In the genomic region with DNA sequence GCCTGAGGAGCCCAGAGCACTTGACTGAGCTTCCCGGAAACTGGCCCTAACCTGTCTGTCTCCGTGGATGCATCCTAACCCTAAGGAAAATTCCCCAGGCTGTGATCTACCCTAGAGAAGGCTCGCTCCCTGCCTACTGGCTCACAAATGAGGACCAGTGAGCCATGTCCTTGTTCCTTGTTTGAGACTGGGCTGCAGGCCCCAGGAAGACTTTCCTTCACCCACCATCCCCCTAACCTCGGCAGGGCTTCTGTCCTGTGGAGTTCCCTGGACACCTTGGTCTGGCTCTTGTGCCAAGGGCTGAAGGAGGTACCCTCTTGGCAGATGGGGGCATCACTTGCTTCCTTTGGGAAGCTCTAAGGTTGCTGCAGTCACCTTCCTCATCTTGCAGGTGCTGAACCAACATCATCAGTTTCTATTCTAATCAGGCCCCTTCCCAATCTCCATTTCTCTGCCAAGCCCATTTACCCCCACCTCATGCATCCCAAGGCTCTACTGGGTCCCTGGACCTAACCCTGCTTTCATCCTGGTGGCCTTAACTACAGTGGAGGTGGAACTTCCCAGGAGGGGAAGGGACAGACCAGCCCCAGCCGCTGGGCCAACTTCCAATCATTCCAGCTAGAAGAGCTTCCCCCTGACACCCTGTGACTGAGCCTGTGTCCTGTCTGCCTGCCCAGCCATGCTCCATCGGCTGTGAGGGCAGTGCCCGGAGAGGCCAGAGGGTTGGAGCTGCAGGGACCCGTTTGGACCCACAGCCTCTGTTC, we compare ENCODE assay signal across 8 cellular contexts. TPM values are rescaled to one million over a fixed set of nuclear protein-coding genes. Genes with fewer than 3 reads are reported as not detected.
DNase-seq lines count a peak whose midpoint lies in the region; ATAC-seq and TF ChIP-seq lines count a peak whose summit lies in the region.

No MANE protein-coding gene starts in this region.

- no peak for DNase-seq in AG04449 (ENCODE audit: low read depth, low spot score)
- DNase-seq in MG63 = no peak
- DNase-seq in middle frontal gyrus (ENCODE audit: extremely low spot score, low spot score) = no peak
- DNase-seq in 8988T = no peak

- WGBS in ectodermal cell, 2 experiments = 81 to 84% methylated on average over 8 of the region's 8 CpGs

- H3K9me3 ChIP-seq in MG63 (no peaks in the 10 kb centered on the region), ectodermal cell (ENCODE audit: control insufficient read depth, low read length) (no peaks in the 10 kb centered on the region), muscle layer of duodenum (ENCODE audit: control insufficient read depth in 1 of 2, low read length in 2 of 2) (no peaks in the 10 kb centered on the region)

- CTCF ChIA-PET in AG04449 (lab: Yijun Ruan, JAX) = interaction anchor here (1.2 to 2.2 kb wide), 3 partner anchors 10 to 128 kb away, joined by 3 to 11 read pairs (median 6); no protein-coding TSS in a partner anchor

- ATAC-seq in HG03135 (IDR thresholded peaks at IDR 0.05; ENCODE audit: unreplicated experiment) (no peak), GM21529 (IDR thresholded peaks at IDR 0.05; ENCODE audit: unreplicated experiment) (no peak)

- no peak overlapping the region for H3K27ac ChIP-seq in ectodermal cell (ENCODE audit: insufficient read depth, low read depth, low read length, poor library complexity, severe bottlenecking)
- H3K27ac ChIP-seq in muscle layer of duodenum (ENCODE audit: low read length) = peak overlapping the region; percentile 75

- H3K27me3 ChIP-seq in MG63 (no peaks in the 10 kb centered on the region), ectodermal cell (ENCODE audit: control insufficient read depth, insufficient read depth, low read length, poor library complexity, severe bottlenecking) (no peaks in the 10 kb centered on the region), muscle layer of duodenum (ENCODE audit: low read depth, low read length) (no peaks in the 10 kb centered on the region)

- H3K4me3 ChIP-seq in AG04449 (ENCODE audit: low read depth, low read length) (peak overlapping the region; percentile 75), MG63 (peak overlapping the region; percentile 85), ectodermal cell (ENCODE audit: insufficient read depth, low read depth, low read length) (peak overlapping the region; percentile 59), muscle layer of duodenum (ENCODE audit: low read depth in 1 of 2, low read length in 2 of 2) (peak overlapping the region; percentile 76 to 80)

- H3K4me1 ChIP-seq in ectodermal cell (ENCODE audit: control insufficient read depth, insufficient read depth, low read length) (peaks cover 5% of the 10 kb centered on the region), muscle layer of duodenum (ENCODE audit: control insufficient read depth in 1 of 2, insufficient read depth in 2 of 2, low read length in 2 of 2) (peaks cover 9% of the 10 kb centered on the region in 2 donors)

- peaks cover 59% of the 10 kb centered on the region for H3K36me3 ChIP-seq in MG63
- H3K36me3 ChIP-seq in ectodermal cell (ENCODE audit: control insufficient read depth, insufficient read depth, low read length) = peaks cover 23% of the 10 kb centered on the region
- peaks cover 23 to 44% of the 10 kb centered on the region in 2 donors for H3K36me3 ChIP-seq in muscle layer of duodenum (ENCODE audit: control insufficient read depth in 1 of 2, insufficient read depth in 2 of 2, low read length in 2 of 2)

- POLR2A ChIA-PET in AG04449 (lab: Yijun Ruan, JAX) = interaction anchor here (1.0 to 1.9 kb wide), 7 partner anchors 10 to 149 kb away, joined by 3 to 10 read pairs (median 4); a partner anchor contains a TSS

- TF ChIP-seq CTCF in AG04449 (IDR thresholded peaks at IDR 0.05; ENCODE audit: insufficient read depth, low read length, missing control alignments) = no peak

RNA-seq across cellular contexts. Expression of a gene that starts 12.4 kb away (rescaled TPM):
- 116 and 127 TPM in 2 replicates for total RNA-seq in MG63 (2014; rRNA removed; shearing (Covaris generic); ENCODE audit: low replicate concordance)
- polyA plus RNA-seq in ectodermal cell (2013, experiment 1 of 4) = 99.4 TPM
- 94.3 TPM for polyA plus RNA-seq in ectodermal cell (2013, experiment 2 of 4)
- polyA plus RNA-seq in ectodermal cell (2013, experiment 3 of 4) = 65.2 TPM
- polyA plus RNA-seq in ectodermal cell (2013, experiment 4 of 4) = 76.5 TPM

RNA-seq across cellular contexts. Expression of a gene that starts 12.5 kb away (rescaled TPM):
- 10.3 and 13.6 TPM in 2 replicates for total RNA-seq in MG63 (2014; rRNA removed; shearing (Covaris generic); ENCODE audit: low replicate concordance)
- polyA plus RNA-seq in ectodermal cell (2013, experiment 1 of 4) = 28.0 TPM
- 33.7 TPM for polyA plus RNA-seq in ectodermal cell (2013, experiment 2 of 4)
- 24.7 TPM for polyA plus RNA-seq in ectodermal cell (2013, experiment 3 of 4)
- 26.9 TPM for polyA plus RNA-seq in ectodermal cell (2013, experiment 4 of 4)

RNA-seq across cellular contexts. Expression of a gene that starts 12.7 kb away (rescaled TPM):
- total RNA-seq in MG63 (2014; rRNA removed; shearing (Covaris generic); ENCODE audit: low replicate concordance) = 4.1 and 9.1 TPM in 2 replicates
- 7.8 TPM for polyA plus RNA-seq in ectodermal cell (2013, experiment 1 of 4)
- 7.3 TPM for polyA plus RNA-seq in ectodermal cell (2013, experiment 2 of 4)
- polyA plus RNA-seq in ectodermal cell (2013, experiment 3 of 4) = 5.2 TPM
- 5.8 TPM for polyA plus RNA-seq in ectodermal cell (2013, experiment 4 of 4)

RNA-seq across cellular contexts. Expression of a gene that starts 26.3 kb away (rescaled TPM):
- 18.3 and 25.2 TPM in 2 replicates for total RNA-seq in MG63 (2014; rRNA removed; shearing (Covaris generic); ENCODE audit: low replicate concordance)
- polyA plus RNA-seq in ectodermal cell (2013, experiment 1 of 4) = 41.4 TPM
- polyA plus RNA-seq in ectodermal cell (2013, experiment 2 of 4) = 44.2 TPM
- polyA plus RNA-seq in ectodermal cell (2013, experiment 3 of 4) = 37.8 TPM
- 41.3 TPM for polyA plus RNA-seq in ectodermal cell (2013, experiment 4 of 4)
